ENCODE assay signal across 8 cellular contexts in genomic region chr5:151239237-151239861, GRCh38. TPM values are rescaled to one million over a fixed set of nuclear protein-coding genes. Genes with fewer than 3 reads are reported as not detected.
A peak's percentile ranks its signal among the peaks of the same experiment; 100 is the strongest.
DNase-seq lines count a peak whose midpoint lies in the region; ATAC-seq and TF ChIP-seq lines count a peak whose summit lies in the region.

No MANE protein-coding gene starts in this region.

- H3K4me1 ChIP-seq in HCT116 (ENCODE audit: control insufficient read depth in 1 of 2, insufficient read depth in 2 of 2, low read length in 2 of 2), result peaks cover 8 to 9% of the 10 kb centered on the region in 2 experiments; a peak in 2 of 4 replicates

- H2AFZ ChIP-seq in HCT116 (ENCODE audit: low read depth, low read length, poor library complexity, severe bottlenecking), result peak overlapping the region; percentile 91

- peak; percentile 95 for ATAC-seq in HCT116
- peak in 1 of 2 donors; percentile 44 for ATAC-seq in activated T-cell treated with anti-CD3 and anti-CD28 coated beads, Interleukin-2, amount 50 U/mL, for 72 hours (replicated peaks in 1 of 2)
- no peak for ATAC-seq in GM21367 (IDR thresholded peaks at IDR 0.05; ENCODE audit: unreplicated experiment)

- peak; percentile 91 for TF ChIP-seq RAD21 in HCT116 (IDR thresholded peaks at IDR 0.05; ENCODE audit: low read depth)

- H3K27me3 Mint-ChIP-seq in activated T-cell treated with anti-CD3 and anti-CD28 coated beads, Interleukin-2, amount 50 U/mL, for 72 hours (ENCODE audit: low read depth), result no peaks in the 10 kb centered on the region

- H3K27ac ChIP-seq in HCT116 (ENCODE audit: low read depth, low read length), result no peak overlapping the region

- H3K9ac ChIP-seq in HCT116 (ENCODE audit: low read length), result no peak overlapping the region

- no peak overlapping the region for H3K4me3 ChIP-seq in HCT116 (replicated peaks in 1 of 2; ENCODE audit: low read depth in 1 of 2, low read length in 2 of 2)

- no peaks in the 10 kb centered on the region for H3K36me3 ChIP-seq in HCT116 (ENCODE audit: control insufficient read depth in 1 of 2, insufficient read depth in 2 of 2, low read length in 2 of 2)

- H3K9me3 ChIP-seq in HCT116 (ENCODE audit: control insufficient read depth in 1 of 2, insufficient read depth in 1 of 2, low read depth in 1 of 2, low read length in 2 of 2), result no peaks in the 10 kb centered on the region

- peaks cover 27% of the 10 kb centered on the region for H3K4me1 Mint-ChIP-seq in activated T-cell treated with anti-CD3 and anti-CD28 coated beads, Interleukin-2, amount 50 U/mL, for 72 hours (ENCODE audit: low read depth)

- no TSS peak for BruUV-seq in HCT116 (replicated peaks; lab: Mats Ljungman, UMichigan)

- H3K27ac Mint-ChIP-seq in activated T-cell treated with anti-CD3 and anti-CD28 coated beads, Interleukin-2, amount 50 U/mL, for 72 hours, result no peak overlapping the region

- no peak for TF ChIP-seq POLR2A in HCT116 (IDR thresholded peaks at IDR 0.05; ENCODE audit: borderline replicate concordance, extremely low read depth, insufficient read depth, insufficient read length)

- no peaks in the 10 kb centered on the region for H3K36me3 Mint-ChIP-seq in activated T-cell treated with anti-CD3 and anti-CD28 coated beads, Interleukin-2, amount 50 U/mL, for 72 hours (ENCODE audit: insufficient read depth in 2 of 2)

- CTCF ChIA-PET in HCT116 (lab: Charles Lee), result interaction anchor here (0.7 to 1.6 kb wide), 16 partner anchors 9 to 679 kb away, joined by 3 to 29 read pairs (median 4); partner anchors contain the start of genes ANXA6, CCDC69 and GM2A

- TF ChIP-seq CTCF in HCT116 (IDR thresholded peaks at IDR 0.05 in 2 of 3, conservative IDR thresholded peaks at IDR 0.05 in 1 of 3; ENCODE audit: borderline replicate concordance in 1 of 3, insufficient read depth in 1 of 3, low read depth in 2 of 3, low read length in 2 of 3), result peak; percentile 83 to 93 (median 90)

- H3K27me3 ChIP-seq in HCT116 (ENCODE audit: insufficient read depth, low read length), result no peaks in the 10 kb centered on the region

- H3K9me3 Mint-ChIP-seq in activated T-cell treated with anti-CD3 and anti-CD28 coated beads, Interleukin-2, amount 50 U/mL, for 72 hours, result no peaks in the 10 kb centered on the region

- peak overlapping the region; percentile 5 to 8 for H3K4me3 Mint-ChIP-seq in activated T-cell treated with anti-CD3 and anti-CD28 coated beads, Interleukin-2, amount 50 U/mL, for 72 hours

- RAD21 ChIA-PET in HCT116 (lab: Charles Lee; ENCODE audit: low non-redundant PET in 1 of 2, low total read pairs in 2 of 2, uncharacterized antibody in 2 of 2, unreplicated experiment in 2 of 2), result interaction anchor here (0.7 to 1.0 kb wide), 5 partner anchors 13 to 113 kb away, joined by 3 to 5 read pairs (median 3); partner anchors contain the start of gene GM2A (in 1 of the 2)

- peak overlapping the region; percentile 20; the same call in 1 of the 2 replicates for H3K4me2 ChIP-seq in HCT116 (ENCODE audit: low read length)

- POLR2A ChIA-PET in HCT116 (lab: Charles Lee), result interaction anchor here (1.4 kb wide), 1 partner anchor 13 kb away, joined by 4 read pairs; the partner anchor contains the start of gene GM2A

- no peaks in the 10 kb centered on the region for H3K9me2 ChIP-seq in HCT116 (ENCODE audit: insufficient read depth)

- H4K20me1 ChIP-seq in HCT116 (ENCODE audit: insufficient read depth), result no peaks in the 10 kb centered on the region

- DNase-seq in NCI-H510A treated with DMSO at 0.1 percent for 48 hours (lab: John Stamatoyannopoulos, UW), result peak; percentile 6
- DNase-seq in NCI-H510A (lab: John Stamatoyannopoulos, UW), result no peak
- peak; percentile 34 for DNase-seq in HCT116 (ENCODE audit: low read depth, low spot score)
- peak; percentile 11 for DNase-seq in NCI-H526 treated with DMSO at 0.1 percent for 48 hours (lab: John Stamatoyannopoulos, UW)
- DNase-seq in activated T-cell treated with anti-CD3 and anti-CD28 coated beads, Interleukin-2, amount 50 U/mL, for 72 hours, result peak; percentile 31 to 78
- DNase-seq in glomerular visceral epithelial cell (ENCODE audit: extremely low spot score), result peak; percentile 73
- DNase-seq in posterior vena cava (ENCODE audit: low spot score), result peak; percentile 95

- intact Hi-C loops in HCT116 (cut with micrococcal nuclease) (loop anchor here (1.0 to 10.0 kb wide), 4 partner anchors 75 to 235 kb away; no protein-coding TSS in a partner anchor), posterior vena cava (cut with DNase I) (loop anchor here (5.0 to 10.0 kb wide), 2 partner anchors 112 to 185 kb away; no protein-coding TSS in a partner anchor)

- H3K79me2 ChIP-seq in HCT116 (ENCODE audit: insufficient read depth, low read length), result no peaks in the 10 kb centered on the region

TF ChIP-seq in HCT116, 20 proteins besides CTCF, POLR2A, EP300 and RAD21:
- TF ChIP-seq REST (IDR thresholded peaks at IDR 0.05; ENCODE audit: low read depth), result no peak
- TF ChIP-seq SP1 (IDR thresholded peaks at IDR 0.05; ENCODE audit: low read depth), result no peak
- no peak for TF ChIP-seq SRF (IDR thresholded peaks at IDR 0.05; ENCODE audit: low read depth)
- no peak for TF ChIP-seq ZBTB33 (IDR thresholded peaks at IDR 0.05; ENCODE audit: extremely low read depth, insufficient replicate concordance, low read length)
- TF ChIP-seq ZFX (IDR thresholded peaks at IDR 0.05), result no peak
- TF ChIP-seq SIN3A (IDR thresholded peaks at IDR 0.05; ENCODE audit: low read depth), result no peak
- no peak for TF ChIP-seq EGR1 (IDR thresholded peaks at IDR 0.05; ENCODE audit: low read depth)
- no peak for TF ChIP-seq EZH2phosphoT487 (IDR thresholded peaks at IDR 0.05; ENCODE audit: borderline replicate concordance)
- no peak for TF ChIP-seq POLR2AphosphoS5 (IDR thresholded peaks at IDR 0.05; ENCODE audit: low read depth, low read length)

RNA-seq across cellular contexts. Expression of gene GM2A, which starts 13.6 kb away (rescaled TPM):
- total RNA-seq in HCT116 (2021; ENCODE audit: unreplicated experiment), result 25.0 TPM
- 17.1 and 22.4 TPM in 2 replicates for polyA plus RNA-seq in HCT116 (2012)
- total RNA-seq in activated T-cell treated with anti-CD3 and anti-CD28 coated beads, Interleukin-2, amount 50 U/mL, for 72 hours, result 10 to 100 TPM; 19.4 to 28.2 TPM
- 10 to 100 TPM; 23.4 to 41.6 TPM for total RNA-seq in posterior vena cava

RNA-seq across cellular contexts. Expression of gene CCDC69, which starts 15.5 kb away (rescaled TPM):
- 4.3 TPM for total RNA-seq in HCT116 (2021; ENCODE audit: unreplicated experiment)
- 3.2 and 3.5 TPM in 2 replicates for polyA plus RNA-seq in HCT116 (2012)
- 10 to 100 TPM; 44.8 to 53.1 TPM for total RNA-seq in activated T-cell treated with anti-CD3 and anti-CD28 coated beads, Interleukin-2, amount 50 U/mL, for 72 hours
- total RNA-seq in posterior vena cava, result 10 to 100 TPM; 70.6 to 72.4 TPM
